Comparison of ENCODE assay signal across 8 cellular contexts in the genomic region with DNA sequence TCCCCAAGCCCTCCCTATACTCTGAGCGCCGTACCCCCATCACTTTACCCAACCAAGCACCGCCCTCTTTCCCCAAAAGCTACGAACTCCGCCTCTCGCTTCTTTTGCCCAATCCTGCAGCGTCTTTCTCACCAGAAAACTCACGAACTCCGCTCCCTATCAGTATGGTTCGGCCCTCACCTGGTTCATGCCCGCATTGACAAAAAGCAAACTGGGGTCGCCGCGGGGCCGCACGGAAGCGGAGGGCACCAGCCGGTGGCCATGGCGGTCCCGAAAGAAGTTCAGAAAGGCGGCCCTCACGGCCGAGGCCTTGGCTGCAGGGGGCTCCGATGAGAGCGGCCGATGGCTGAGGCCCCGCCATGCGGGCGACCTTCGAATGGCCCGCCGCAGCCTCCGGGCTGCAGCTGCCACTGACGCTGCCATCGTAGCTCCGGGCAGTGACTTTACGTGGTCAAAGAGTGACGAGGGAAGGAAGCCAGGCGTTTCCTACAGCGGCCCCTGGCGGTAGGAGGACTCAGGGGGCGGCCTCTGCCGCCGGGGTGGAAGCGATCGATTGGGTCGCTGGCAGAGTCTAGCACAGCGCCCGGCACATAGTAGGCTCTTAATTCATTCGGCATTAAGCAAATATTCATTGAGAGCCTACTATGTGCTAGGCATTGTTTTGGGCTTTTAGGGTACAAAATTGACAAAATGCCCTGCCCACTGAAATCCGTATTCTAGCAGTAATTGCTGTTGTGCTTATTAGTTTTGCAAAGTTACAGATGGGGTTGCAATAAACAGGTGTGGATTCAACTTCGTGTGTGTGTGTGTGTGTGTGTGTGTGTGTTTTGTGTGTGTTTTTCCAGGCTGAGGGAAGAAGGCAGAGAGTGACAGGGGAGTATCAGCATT. TPM values are rescaled to one million over a fixed set of nuclear protein-coding genes. Genes with fewer than 3 reads are reported as not detected.
DNase-seq lines count a peak whose midpoint lies in the region; ATAC-seq and TF ChIP-seq lines count a peak whose summit lies in the region.

A gene (minus strand): TSS at position 447 of the 888 bp plus-strand sequence. CDS start 24 bp downstream, at position 423.

- H3K27ac Mint-ChIP-seq in CD4-positive, CD25-positive, alpha-beta regulatory T cell = peak within 1 kb of the TSS; percentile 92 to 98 (median 95)

- no peaks in the 10 kb centered on the region for H3K9me3 ChIP-seq in CD4-positive, CD25-positive, alpha-beta regulatory T cell (ENCODE audit: control insufficient read depth in 2 of 2, low read length in 2 of 2)
- no peaks in the 10 kb centered on the region for H3K9me3 ChIP-seq in liver (ENCODE audit: control insufficient read depth in 4 of 4, low read length in 3 of 4)

- H3K36me3 Mint-ChIP-seq in CD4-positive, CD25-positive, alpha-beta regulatory T cell = peaks cover 19% of the 10 kb centered on the region

- peaks cover 3% of the 10 kb centered on the region for H3K27me3 ChIP-seq in CD4-positive, CD25-positive, alpha-beta regulatory T cell (ENCODE audit: control insufficient read depth, insufficient read depth, low read length)
- H3K27me3 ChIP-seq in liver (ENCODE audit: control insufficient read depth in 4 of 4, insufficient read depth in 4 of 4, low read length in 3 of 4) = no peaks in the 10 kb centered on the region

- peak; percentile 95 to 97 for ATAC-seq in CD4-positive, CD25-positive, alpha-beta regulatory T cell (ENCODE audit: low read depth in 2 of 2)
- ATAC-seq in GM19328 (IDR thresholded peaks at IDR 0.05; ENCODE audit: unreplicated experiment) (peak; percentile 88), HG03520 (IDR thresholded peaks at IDR 0.05; ENCODE audit: unreplicated experiment) (peak; percentile 66)

- peaks cover 25% of the 10 kb centered on the region for H3K36me3 ChIP-seq in CD4-positive, CD25-positive, alpha-beta regulatory T cell (ENCODE audit: control insufficient read depth, insufficient read depth, low read length)
- peaks cover 9 to 27% (median 16%) of the 10 kb centered on the region in 4 donors for H3K36me3 ChIP-seq in liver (ENCODE audit: control insufficient read depth in 4 of 4, insufficient read depth in 3 of 4, low read depth in 1 of 4, low read length in 3 of 4)

- H3K27me3 Mint-ChIP-seq in CD4-positive, CD25-positive, alpha-beta regulatory T cell = peaks cover 21% of the 10 kb centered on the region

- peak; percentile 92 for TF ChIP-seq CTCF in liver (IDR thresholded peaks at IDR 0.05; ENCODE audit: low read depth, low read length, missing input control)

- H3K4me3 ChIP-seq in CD4-positive, CD25-positive, alpha-beta regulatory T cell (ENCODE audit: low read depth, low read length) = peak within 1 kb of the TSS; percentile 89
- H3K4me3 ChIP-seq in liver (ENCODE audit: low read depth in 1 of 3, low read length in 3 of 3) = peak within 1 kb of the TSS; percentile 66 to 96 (median 90)

- peak within 1 kb of the TSS; percentile 83 to 93 for H3K9ac ChIP-seq in liver (ENCODE audit: low read depth in 1 of 2, low read length in 2 of 2)

- DNase-seq in CD4-positive, CD25-positive, alpha-beta regulatory T cell = peak; percentile 81 to 90 (median 88)
- DNase-seq in NCI-H69 (lab: John Stamatoyannopoulos, UW) (peak; percentile 93), dermis microvascular lymphatic vessel endothelial cell (ENCODE audit: low read depth in 2 of 2) (peak; percentile 79 to 90)
- peak; percentile 90 to 95 for DNase-seq in activated CD4-positive, alpha-beta T cell treated with anti-CD3 and anti-CD28 coated beads, Interleukin-2, amount 50 U/mL, for 24 hours (ENCODE audit: low read depth in 1 of 2, low spot score in 1 of 2)
- DNase-seq in stimulated activated CD4-positive, alpha-beta T cell treated with anti-CD3 and anti-CD28 coated beads, Interleukin-4, amount 100 ng/mL, for 1 hour = peak; percentile 95

- peaks cover 0 to 31% (median 16%) of the 10 kb centered on the region in 4 donors for H3K4me1 Mint-ChIP-seq in CD4-positive, CD25-positive, alpha-beta regulatory T cell

- peak; percentile 44 to 63 for TF ChIP-seq RAD21 in liver (IDR thresholded peaks at IDR 0.05)

- H3K4me3 Mint-ChIP-seq in CD4-positive, CD25-positive, alpha-beta regulatory T cell = peak within 1 kb of the TSS; percentile 96 to 99 (median 98)

- no peaks in the 10 kb centered on the region for H3K9me3 Mint-ChIP-seq in CD4-positive, CD25-positive, alpha-beta regulatory T cell

- peak within 1 kb of the TSS; percentile 84 for H3K27ac ChIP-seq in CD4-positive, CD25-positive, alpha-beta regulatory T cell (ENCODE audit: insufficient read depth, low read length, poor library complexity, severe bottlenecking)
- peak within 1 kb of the TSS; percentile 32 to 71 for H3K27ac ChIP-seq in liver (ENCODE audit: low read depth in 1 of 2, low read length in 2 of 2)

- WGBS in liver = 3% methylated on average over 52 of the region's 52 CpGs

- H3K4me1 ChIP-seq in CD4-positive, CD25-positive, alpha-beta regulatory T cell (ENCODE audit: control insufficient read depth, insufficient read depth, low read length, poor library complexity, severe bottlenecking) = peaks cover 11% of the 10 kb centered on the region
- H3K4me1 ChIP-seq in liver (ENCODE audit: control insufficient read depth in 4 of 4, insufficient read depth in 4 of 4, low read length in 3 of 4) = peaks cover 4 to 16% (median 8%) of the 10 kb centered on the region in 4 donors

TF ChIP-seq in liver, 16 proteins besides CTCF, POLR2A, EP300 and RAD21:
- TF ChIP-seq TAF1 (conservative IDR thresholded peaks at IDR 0.05) (peak; percentile 86), GABPA (IDR thresholded peaks at IDR 0.05 in 1 of 2, conservative IDR thresholded peaks at IDR 0.05 in 1 of 2) (peak in 1 of 2 donors; percentile 80), HNF4G (IDR thresholded peaks at IDR 0.05) (no peak), NR2F2 (IDR thresholded peaks at IDR 0.05) (no peak), HNF4A (conservative IDR thresholded peaks at IDR 0.05) (peak; percentile 17 to 31), FOXA1 (IDR thresholded peaks at IDR 0.05) (peak; percentile 49), YY1 (IDR thresholded peaks at IDR 0.05) (peak; percentile 94), EGR1 (IDR thresholded peaks at IDR 0.05; ENCODE audit: low read depth in 2 of 2) (no peak), FOXA2 (IDR thresholded peaks at IDR 0.05) (no peak), SP1 (IDR thresholded peaks at IDR 0.05) (no peak), JUND (IDR thresholded peaks at IDR 0.05) (no peak), RXRA (IDR thresholded peaks at IDR 0.05) (peak in 1 of 2 donors; percentile 44)
- TF ChIP-seq, protein P1, sequence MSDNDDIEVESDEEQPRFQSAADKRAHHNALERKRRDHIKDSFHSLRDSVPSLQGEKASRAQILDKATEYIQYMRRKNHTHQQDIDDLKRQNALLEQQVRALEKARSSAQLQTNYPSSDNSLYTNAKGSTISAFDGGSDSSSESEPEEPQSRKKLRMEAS (IDR thresholded peaks at IDR 0.05) = no peak
- TF ChIP-seq, protein P2, sequence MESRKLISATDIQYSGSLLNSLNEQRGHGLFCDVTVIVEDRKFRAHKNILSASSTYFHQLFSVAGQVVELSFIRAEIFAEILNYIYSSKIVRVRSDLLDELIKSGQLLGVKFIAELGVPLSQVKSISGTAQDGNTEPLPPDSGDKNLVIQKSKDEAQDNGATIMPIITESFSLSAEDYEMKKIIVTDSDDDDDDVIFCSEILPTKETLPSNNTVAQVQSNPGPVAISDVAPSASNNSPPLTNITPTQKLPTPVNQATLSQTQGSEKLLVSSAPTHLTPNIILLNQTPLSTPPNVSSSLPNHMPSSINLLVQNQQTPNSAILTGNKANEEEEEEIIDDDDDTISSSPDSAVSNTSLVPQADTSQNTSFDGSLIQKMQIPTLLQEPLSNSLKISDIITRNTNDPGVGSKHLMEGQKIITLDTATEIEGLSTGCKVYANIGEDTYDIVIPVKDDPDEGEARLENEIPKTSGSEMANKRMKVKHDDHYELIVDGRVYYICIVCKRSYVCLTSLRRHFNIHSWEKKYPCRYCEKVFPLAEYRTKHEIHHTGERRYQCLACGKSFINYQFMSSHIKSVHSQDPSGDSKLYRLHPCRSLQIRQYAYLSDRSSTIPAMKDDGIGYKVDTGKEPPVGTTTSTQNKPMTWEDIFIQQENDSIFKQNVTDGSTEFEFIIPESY (IDR thresholded peaks at IDR 0.05) = no peak
- TF ChIP-seq, protein P3, sequence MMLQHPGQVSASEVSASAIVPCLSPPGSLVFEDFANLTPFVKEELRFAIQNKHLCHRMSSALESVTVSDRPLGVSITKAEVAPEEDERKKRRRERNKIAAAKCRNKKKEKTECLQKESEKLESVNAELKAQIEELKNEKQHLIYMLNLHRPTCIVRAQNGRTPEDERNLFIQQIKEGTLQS (IDR thresholded peaks at IDR 0.05) = no peak
- TF ChIP-seq, protein P4, sequence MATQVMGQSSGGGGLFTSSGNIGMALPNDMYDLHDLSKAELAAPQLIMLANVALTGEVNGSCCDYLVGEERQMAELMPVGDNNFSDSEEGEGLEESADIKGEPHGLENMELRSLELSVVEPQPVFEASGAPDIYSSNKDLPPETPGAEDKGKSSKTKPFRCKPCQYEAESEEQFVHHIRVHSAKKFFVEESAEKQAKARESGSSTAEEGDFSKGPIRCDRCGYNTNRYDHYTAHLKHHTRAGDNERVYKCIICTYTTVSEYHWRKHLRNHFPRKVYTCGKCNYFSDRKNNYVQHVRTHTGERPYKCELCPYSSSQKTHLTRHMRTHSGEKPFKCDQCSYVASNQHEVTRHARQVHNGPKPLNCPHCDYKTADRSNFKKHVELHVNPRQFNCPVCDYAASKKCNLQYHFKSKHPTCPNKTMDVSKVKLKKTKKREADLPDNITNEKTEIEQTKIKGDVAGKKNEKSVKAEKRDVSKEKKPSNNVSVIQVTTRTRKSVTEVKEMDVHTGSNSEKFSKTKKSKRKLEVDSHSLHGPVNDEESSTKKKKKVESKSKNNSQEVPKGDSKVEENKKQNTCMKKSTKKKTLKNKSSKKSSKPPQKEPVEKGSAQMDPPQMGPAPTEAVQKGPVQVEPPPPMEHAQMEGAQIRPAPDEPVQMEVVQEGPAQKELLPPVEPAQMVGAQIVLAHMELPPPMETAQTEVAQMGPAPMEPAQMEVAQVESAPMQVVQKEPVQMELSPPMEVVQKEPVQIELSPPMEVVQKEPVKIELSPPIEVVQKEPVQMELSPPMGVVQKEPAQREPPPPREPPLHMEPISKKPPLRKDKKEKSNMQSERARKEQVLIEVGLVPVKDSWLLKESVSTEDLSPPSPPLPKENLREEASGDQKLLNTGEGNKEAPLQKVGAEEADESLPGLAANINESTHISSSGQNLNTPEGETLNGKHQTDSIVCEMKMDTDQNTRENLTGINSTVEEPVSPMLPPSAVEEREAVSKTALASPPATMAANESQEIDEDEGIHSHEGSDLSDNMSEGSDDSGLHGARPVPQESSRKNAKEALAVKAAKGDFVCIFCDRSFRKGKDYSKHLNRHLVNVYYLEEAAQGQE (IDR thresholded peaks at IDR 0.05) = peak; percentile 59

RNA-seq across cellular contexts. Expression of the gene that starts here (rescaled TPM):
- 15.7 TPM for total RNA-seq in CD4-positive, CD25-positive, alpha-beta regulatory T cell
- 1 to 10 TPM; 3.6 to 8.3 (median 6.1) TPM for polyA plus RNA-seq in CD4-positive, CD25-positive, alpha-beta regulatory T cell
- 10.7 and 12.6 TPM in 2 replicates for total RNA-seq in dermis microvascular lymphatic vessel endothelial cell
- 1 to 10 TPM; 9.2 to 9.6 TPM for total RNA-seq in liver
- polyA plus RNA-seq in liver = 1 to 10 TPM; 1.9 to 4.5 TPM

Comparison
In these comparisons a context has a peak if more than half of its experiments do, and no peak if none do; other contexts are left out.
1. Peak in every context shown above with its lines: DNase-seq, ATAC-seq, H3K4me3 ChIP-seq and H3K27ac ChIP-seq.